In the genomic region with DNA sequence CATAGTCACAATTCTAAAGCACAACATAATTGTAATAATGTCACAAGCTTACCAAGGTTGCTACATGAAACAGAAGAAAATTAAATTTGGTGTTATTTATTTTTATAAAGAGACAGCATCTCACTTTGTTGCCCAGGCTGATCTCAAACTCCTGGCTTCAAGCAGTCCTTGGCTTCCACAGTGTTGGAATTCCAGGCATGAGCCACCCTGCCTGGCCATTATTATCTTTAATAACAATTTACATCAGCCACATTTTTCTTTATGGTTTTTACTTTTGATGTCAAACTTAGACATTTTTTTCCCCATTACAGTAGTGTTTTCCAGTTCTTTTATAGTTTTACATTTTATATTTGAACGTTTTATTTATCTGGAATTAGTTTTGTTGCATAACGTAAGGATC, we compare ENCODE assay signal across 15 cellular contexts. TPM values are rescaled to one million over a fixed set of nuclear protein-coding genes. Genes with fewer than 3 reads are reported as not detected.
DNase-seq lines count a peak whose midpoint lies in the region; ATAC-seq and TF ChIP-seq lines count a peak whose summit lies in the region.
"Had no signal": no experiment of that assay in that cellular context is flagged by ENCODE, and none has a peak within 500 bp of the region (broad histone marks: within the 10 kb centered on the region; RNA-seq: fewer than 3 reads in every experiment).

No MANE protein-coding gene starts in this region.

- 32% methylated on average over 2 of the region's 2 CpGs for whole genome bisulfite sequencing in esophagus muscularis mucosa

- DNase-seq in GM03348 (ENCODE audit: low spot score) (peak; percentile 24), esophagus muscularis mucosa (ENCODE audit: extremely low spot score) (no peak), thoracic aorta (ENCODE audit: low spot score) (no peak), ureter (ENCODE audit: low spot score) (no peak)
- no peak for DNase-seq in stimulated activated naive CD4-positive, alpha-beta T cell treated with Interleukin-2 at 50 U/mL for 16 hours (lab: John Stamatoyannopoulos, UW)
- DNase-seq: CD8-positive, alpha-beta memory T cell; NCI-H1048; NCI-H146; NCI-H345; NCI-H69; PC-3 had no signal

- H3K4me1 ChIP-seq in esophagus muscularis mucosa (peaks cover 13 to 87% (median 72%) of the 10 kb centered on the region in 4 donors), thoracic aorta (ENCODE audit: control insufficient read depth in 1 of 2, low read depth in 2 of 2) (peaks cover 13 to 84% of the 10 kb centered on the region in 2 donors)
- H3K4me1 ChIP-seq: BLaER1 had no signal

- intact Hi-C loops in esophagus muscularis mucosa (cut with DNase I) = no loop called here

- no peaks in the 10 kb centered on the region for H3K36me3 ChIP-seq in esophagus muscularis mucosa
- no peaks in the 10 kb centered on the region for H3K36me3 ChIP-seq in thoracic aorta
- H3K36me3 ChIP-seq: BLaER1, HAP-1 had no signal

- no peaks in the 10 kb centered on the region for H3K27me3 ChIP-seq in esophagus muscularis mucosa
- no peaks in the 10 kb centered on the region for H3K27me3 ChIP-seq in thoracic aorta (replicated peaks; ENCODE audit: insufficient read depth)
- H3K27me3 ChIP-seq: BLaER1 had no signal

- ATAC-seq in SK-N-SH treated with all-trans-retinoic acid at 6 μM for 48 hours = peak; percentile 79
- ATAC-seq in thoracic aorta (ENCODE audit: insufficient number of reproducible peaks, low FRiP score, low read depth) = no peak
- no peak for ATAC-seq in HG02970 (IDR thresholded peaks at IDR 0.05; ENCODE audit: low FRiP score, unreplicated experiment)
- ATAC-seq: PC-3 had no signal

- TF ChIP-seq CTCF in esophagus muscularis mucosa (IDR thresholded peaks at IDR 0.05) (no peak), thoracic aorta (IDR thresholded peaks at IDR 0.05) (no peak)

- H3K4me3 ChIP-seq in esophagus muscularis mucosa (no peak overlapping the region), thoracic aorta (no peak overlapping the region)
- H3K4me3 ChIP-seq: BLaER1, HAP-1 had no signal

- H3K27ac ChIP-seq in esophagus muscularis mucosa (replicated peaks in 1 of 4) (peak overlapping the region; percentile 8 to 60 (median 48)), thoracic aorta (peak overlapping the region; percentile 3 to 53)
- H3K27ac ChIP-seq: BLaER1 had no signal

- TF ChIP-seq EP300 in esophagus muscularis mucosa (IDR thresholded peaks at IDR 0.05) = no peak

- no peak for TF ChIP-seq POLR2A in esophagus muscularis mucosa (IDR thresholded peaks at IDR 0.05; ENCODE audit: low read depth)

- no peaks in the 10 kb centered on the region for H3K9me3 ChIP-seq in esophagus muscularis mucosa
- no peaks in the 10 kb centered on the region for H3K9me3 ChIP-seq in thoracic aorta
- H3K9me3 ChIP-seq: BLaER1, HAP-1 had no signal

TF ChIP-seq in SK-N-SH treated with all-trans-retinoic acid at 6 μM for 48 hours, 23 proteins besides CTCF, POLR2A, EP300 and RAD21:
- 0 out of 2 replicates have a peak, but pooled peaks have one; percentile 19 for TF ChIP-seq ISL1 (CRISPR knock-in tag; IDR thresholded peaks at IDR 0.05)
- no peak for TF ChIP-seq SNAI2 (CRISPR knock-in tag; IDR thresholded peaks at IDR 0.05)
- no peak for TF ChIP-seq ZNF8 (CRISPR knock-in tag; IDR thresholded peaks at IDR 0.05)

RNA-seq across cellular contexts. Expression of a gene that starts 46.7 kb away (rescaled TPM):
- total RNA-seq in esophagus muscularis mucosa (100 to 1,000 TPM in 1 of 4 donors, 10 to 100 TPM in 3; 66.1 to 110 (median 90.5) TPM), thoracic aorta (100 to 1,000 TPM in 1 of 2 donors, 10 to 100 TPM in 1; 69.0 to 130 TPM), ureter (54.8 TPM)
